ENCODE assay signal across 8 cellular contexts in genomic region chr4:39697740-39698423, GRCh38.
DNase-seq lines count a peak whose midpoint lies in the region; ATAC-seq lines count a peak whose summit lies in the region.

UBE2K (plus strand) TSS chr4:39698136; CDS start chr4:39698328, 192 bp downstream.

- DNase-seq in ACHN (peak; percentile 87), NCI-H2227 (lab: John Stamatoyannopoulos, UW; ENCODE audit: unreplicated experiment) (peak; percentile 92), islet precursor cell (peak; percentile 96)
- DNase-seq in activated CD4-positive, CD25-positive, alpha-beta regulatory T cell treated with anti-CD3 and anti-CD28 coated beads, Interleukin-2, amount 50 U/mL, for 16 hours (ENCODE audit: low read depth, low spot score) = peak; percentile 77
- DNase-seq in central memory CD4-positive, alpha-beta T cell = peak; percentile 90
- DNase-seq in stimulated activated CD4-positive, alpha-beta T cell treated with anti-CD3 and anti-CD28 coated beads, Interleukin-12 subunit alpha, Interleukin-12 subunit beta, amount 100 ng/mL, for 48 hours (ENCODE audit: low read depth in 2 of 3, low spot score in 1 of 3) = peak; percentile 70 to 84 (median 79)

- ATAC-seq in GM18907 (IDR thresholded peaks at IDR 0.05; ENCODE audit: unreplicated experiment) = peak; percentile 81
- peak; percentile 88 for ATAC-seq in HG03139 (IDR thresholded peaks at IDR 0.05; ENCODE audit: unreplicated experiment)

- in situ Hi-C loops in ACHN (cut with HindIII; ENCODE audit: low pct_ligation_motif_present, low pct_unique_long_range_greater_than_20kb, low sequenced_read_pairs) = no loop called here

Comparison
In these comparisons a context has a peak if more than half of its experiments do, and no peak if none do; other contexts are left out.
1. Peak in every context shown above with its lines: DNase-seq and ATAC-seq.